ENCODE assay signal across 3 cellular contexts in genomic region chr15:81895723-81896122, GRCh38.
TF ChIP-seq lines count a peak whose summit lies in the region.

No MANE protein-coding gene starts in this region.

TF ChIP-seq in HEK293, 187 proteins besides CTCF, POLR2A, EP300 and RAD21 (continued from another document):
- TF ChIP-seq ZBTB20 (tag by site-specific recombination; IDR thresholded peaks at IDR 0.05), result peak; percentile 74

TF ChIP-seq in IMR-90, 13 proteins besides CTCF, POLR2A, EP300 and RAD21 (continued from another document):
- TF ChIP-seq USF2 (IDR thresholded peaks at IDR 0.05; ENCODE audit: low read depth, low read length), result no peak
- TF ChIP-seq CHD1 (IDR thresholded peaks at IDR 0.05; ENCODE audit: low read depth, low read length), result no peak

TF ChIP-seq in K562, 482 proteins besides CTCF, POLR2A, EP300 and RAD21 (continued from another document):
- TF ChIP-seq TAF1 (IDR thresholded peaks at IDR 0.05; ENCODE audit: control insufficient read depth, extremely low read depth, insufficient read depth, low read length, severe bottlenecking) (no peak), ZNF134 (CRISPR knock-in tag; conservative IDR thresholded peaks at IDR 0.05) (no peak), FOXJ2 (tag; IDR thresholded peaks at IDR 0.05) (no peak), ZNF24 (IDR thresholded peaks at IDR 0.05) (no peak), ZNF3 (CRISPR knock-in tag; IDR thresholded peaks at IDR 0.05) (no peak), RNF2 (IDR thresholded peaks at IDR 0.05) (peak; percentile 29; the same call in 1 of the 2 replicates), GTF3C2 (IDR thresholded peaks at IDR 0.05; ENCODE audit: borderline replicate concordance, extremely low read depth, insufficient read length) (no peak), ESRRA (IDR thresholded peaks at IDR 0.05; ENCODE audit: borderline replicate concordance, low read depth) (no peak), ZNF707 (CRISPR knock-in tag; conservative IDR thresholded peaks at IDR 0.05) (no peak), CREB1 (IDR thresholded peaks at IDR 0.05) (no peak), CREB1 (CRISPR knock-in tag; IDR thresholded peaks at IDR 0.05) (no peak), PATZ1 (CRISPR knock-in tag; IDR thresholded peaks at IDR 0.05; ENCODE audit: borderline replicate concordance) (no peak), ZNF639 (CRISPR knock-in tag; conservative IDR thresholded peaks at IDR 0.05 in 1 of 2, IDR thresholded peaks at IDR 0.05 in 1 of 2) (no peak), POLR2AphosphoS5 (IDR thresholded peaks at IDR 0.05; ENCODE audit: control insufficient read depth, insufficient read depth, low read depth, low read length) (no peak)
